ENCODE assay signal across 13 cellular contexts in the genomic region with DNA sequence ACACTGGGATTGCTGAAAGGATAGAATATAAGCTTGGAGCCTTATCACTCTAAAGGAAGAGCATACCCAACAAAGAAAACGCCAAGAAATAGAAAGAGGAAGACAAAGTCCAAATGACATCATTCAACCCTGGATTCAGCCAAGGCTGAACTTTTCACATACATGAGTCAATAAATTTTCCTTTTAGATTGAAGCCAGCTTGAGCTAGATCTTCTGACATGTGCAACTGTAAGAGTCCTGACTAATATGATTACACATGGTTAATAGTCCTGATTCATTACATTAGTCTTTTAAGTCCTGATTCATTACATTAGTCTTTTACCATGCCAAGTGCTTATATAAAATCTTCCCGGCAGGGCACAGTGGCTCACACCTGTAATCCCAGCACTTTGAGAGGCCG. TPM values are rescaled to one million over a fixed set of nuclear protein-coding genes. Genes with fewer than 3 reads are reported as not detected.
A peak's percentile ranks its signal among the peaks of the same experiment; 100 is the strongest.
DNase-seq lines count a peak whose midpoint lies in the region; ATAC-seq and TF ChIP-seq lines count a peak whose summit lies in the region.
"Had no signal": no experiment of that assay in that cellular context is flagged by ENCODE, and none has a peak within 500 bp of the region (broad histone marks: within the 10 kb centered on the region; RNA-seq: fewer than 3 reads in every experiment).

No MANE protein-coding gene starts in this region.

- no peaks in the 10 kb centered on the region for H3K36me3 ChIP-seq in MG63
- H3K36me3 ChIP-seq in brain microvascular endothelial cell (replicated peaks) = no peaks in the 10 kb centered on the region
- H3K36me3 ChIP-seq in left lung = no peaks in the 10 kb centered on the region
- H3K36me3 ChIP-seq in CD8-positive, alpha-beta memory T cell (ENCODE audit: insufficient read depth, low read length) = no peaks in the 10 kb centered on the region

- H3K27me3 Mint-ChIP-seq in osteocyte (ENCODE audit: unreplicated experiment) = no peaks in the 10 kb centered on the region
- peaks cover 0 to 10% of the 10 kb centered on the region in 2 donors for H3K27me3 Mint-ChIP-seq in CD8-positive, alpha-beta memory T cell

- TF ChIP-seq CTCF in brain microvascular endothelial cell (IDR thresholded peaks at IDR 0.05; ENCODE audit: low read depth, low read length, missing control alignments) (no peak), left lung (IDR thresholded peaks at IDR 0.05) (no peak), osteocyte (IDR thresholded peaks at IDR 0.05) (no peak)

- intact Hi-C loops in left lung (cut with DNase I) = no loop called here

- peaks cover 8% of the 10 kb centered on the region for H3K4me1 Mint-ChIP-seq in osteocyte (ENCODE audit: unreplicated experiment)
- peaks cover 0 to 5% (median 0%) of the 10 kb centered on the region in 3 donors for H3K4me1 Mint-ChIP-seq in CD8-positive, alpha-beta memory T cell

- no peaks in the 10 kb centered on the region for H3K36me3 Mint-ChIP-seq in osteocyte (ENCODE audit: unreplicated experiment)
- H3K36me3 Mint-ChIP-seq in CD8-positive, alpha-beta memory T cell = no peaks in the 10 kb centered on the region

- CTCF ChIA-PET in CD8-positive, alpha-beta memory T cell (lab: Charles Lee) = no interaction called here

- in situ Hi-C loops in Caki2 (cut with HindIII; ENCODE audit: low pct_unique_long_range_greater_than_20kb, low sequenced_read_pairs) = no loop called here
- in situ Hi-C loops in brain microvascular endothelial cell (cut with HindIII; ENCODE audit: low pct_ligation_motif_present, low sequenced_read_pairs) = no loop called here

- H3K4me3 Mint-ChIP-seq in osteocyte (ENCODE audit: unreplicated experiment) = no peak overlapping the region
- H3K4me3 Mint-ChIP-seq in CD8-positive, alpha-beta memory T cell = no peak overlapping the region

- DNase-seq in Caki2 (ENCODE audit: low read depth) (peak; percentile 63), MG63 (peak; percentile 19), brain microvascular endothelial cell (peak; percentile 52), left lung (no peak), osteocyte (ENCODE audit: extremely low spot score, unreplicated experiment) (no peak)
- no peak for DNase-seq in CD8-positive, alpha-beta memory T cell
- DNase-seq: aorta; DMS79 treated with DMSO at 0.1 percent for 48 hours; NCI-H2171; stimulated activated CD4-positive, alpha-beta T cell treated with anti-CD3 and anti-CD28 coated beads, Interleukin-12 subunit alpha, Interleukin-12 subunit beta, amount 100 ng/mL, for 4 hours; stimulated activated naive CD8-positive, alpha-beta T cell treated with anti-CD3 and anti-CD28 coated beads, Interleukin-15, Interleukin-2, amounts not matched to agents 100 U/mL and 50 U/mL, for 24 hours had no signal

- H3K4me3 ChIP-seq in MG63 = no peak overlapping the region
- H3K4me3 ChIP-seq in brain microvascular endothelial cell (ENCODE audit: low read depth, low read length) = no peak overlapping the region
- no peak overlapping the region for H3K4me3 ChIP-seq in left lung
- H3K4me3 ChIP-seq in CD8-positive, alpha-beta memory T cell (ENCODE audit: low read length) = no peak overlapping the region

- POLR2A ChIA-PET in CD8-positive, alpha-beta memory T cell (lab: Charles Lee) = no interaction called here

- no peaks in the 10 kb centered on the region; the same call in 1 of the 2 replicates for H3K9me3 ChIP-seq in MG63
- no peaks in the 10 kb centered on the region for H3K9me3 ChIP-seq in left lung
- no peaks in the 10 kb centered on the region for H3K9me3 ChIP-seq in CD8-positive, alpha-beta memory T cell (ENCODE audit: low read length)

- H3K9me3 Mint-ChIP-seq in osteocyte (ENCODE audit: unreplicated experiment) = peaks cover 3% of the 10 kb centered on the region
- no peaks in the 10 kb centered on the region for H3K9me3 Mint-ChIP-seq in CD8-positive, alpha-beta memory T cell

- H3K27ac Mint-ChIP-seq in osteocyte (ENCODE audit: unreplicated experiment) = no peak overlapping the region
- no peak overlapping the region for H3K27ac Mint-ChIP-seq in CD8-positive, alpha-beta memory T cell

- peak overlapping the region; percentile 42 for H3K27ac ChIP-seq in brain microvascular endothelial cell
- H3K27ac ChIP-seq in left lung = no peak overlapping the region
- H3K27ac ChIP-seq in CD8-positive, alpha-beta memory T cell (ENCODE audit: low read depth, low read length) = no peak overlapping the region

- no peaks in the 10 kb centered on the region for H3K4me1 ChIP-seq in left lung
- no peaks in the 10 kb centered on the region for H3K4me1 ChIP-seq in CD8-positive, alpha-beta memory T cell (ENCODE audit: insufficient read depth, low read length)

- ATAC-seq in left lung = peak; percentile 37
- no peak for ATAC-seq in HG03354 (IDR thresholded peaks at IDR 0.05; ENCODE audit: poor library complexity, severe bottlenecking, unreplicated experiment)
- no peak for ATAC-seq in HG03175 (IDR thresholded peaks at IDR 0.05; ENCODE audit: unreplicated experiment)
- ATAC-seq: stimulated activated naive CD8-positive, alpha-beta T cell treated with anti-CD3 and anti-CD28 coated beads, Interleukin-15, Interleukin-2, amounts not matched to agents 100 U/mL and 50 U/mL, for 24 hours had no signal

- H3K27me3 ChIP-seq in MG63 = no peaks in the 10 kb centered on the region
- no peaks in the 10 kb centered on the region for H3K27me3 ChIP-seq in brain microvascular endothelial cell (replicated peaks)
- H3K27me3 ChIP-seq in left lung = no peaks in the 10 kb centered on the region
- no peaks in the 10 kb centered on the region for H3K27me3 ChIP-seq in CD8-positive, alpha-beta memory T cell (ENCODE audit: insufficient read depth, low read length, poor library complexity, severe bottlenecking)

RNA-seq across cellular contexts. Expression of a gene that starts 13.6 kb away (rescaled TPM):
- 12.7 and 33.3 TPM in 2 replicates for total RNA-seq in Caki2 (2014; rRNA removed; shearing (Covaris generic); ENCODE audit: low replicate concordance)
- 3.6 and 17.8 TPM in 2 replicates for total RNA-seq in MG63 (2014; rRNA removed; shearing (Covaris generic); ENCODE audit: low replicate concordance)
- 10 to 100 TPM; 21.8 to 27.0 TPM for total RNA-seq in left lung
- total RNA-seq in osteocyte = 24.8 and 26.2 TPM in 2 replicates
- 10 to 100 TPM; 12.5 to 15.5 TPM for total RNA-seq in CD8-positive, alpha-beta memory T cell
- polyA plus RNA-seq in CD8-positive, alpha-beta memory T cell = 45.0 TPM

RNA-seq across cellular contexts. Expression of a gene that starts 49.6 kb away (rescaled TPM):
- total RNA-seq in Caki2 (2014; rRNA removed; shearing (Covaris generic); ENCODE audit: low replicate concordance) = 20.4 and 24.7 TPM in 2 replicates
- 25.7 and 28.2 TPM in 2 replicates for total RNA-seq in MG63 (2014; rRNA removed; shearing (Covaris generic); ENCODE audit: low replicate concordance)
- total RNA-seq in left lung (10 to 100 TPM; 62.1 to 65.3 TPM), osteocyte (69.8 and 71.5 TPM in 2 replicates)
- total RNA-seq in CD8-positive, alpha-beta memory T cell = 10 to 100 TPM; 55.8 to 57.8 TPM
- polyA plus RNA-seq in CD8-positive, alpha-beta memory T cell = 26.7 TPM

Comparison
In these comparisons a context has a peak if more than half of its experiments do, and no peak if none do; other contexts are left out.
1. DNase-seq: peak in Caki2 (single experiment), MG63 (single experiment) and brain microvascular endothelial cell (single experiment); none in left lung (0 of 2), osteocyte (single experiment) and CD8-positive, alpha-beta memory T cell (0 of 5).